8 cellular contexts compared by ENCODE assay signal in the genomic region with DNA sequence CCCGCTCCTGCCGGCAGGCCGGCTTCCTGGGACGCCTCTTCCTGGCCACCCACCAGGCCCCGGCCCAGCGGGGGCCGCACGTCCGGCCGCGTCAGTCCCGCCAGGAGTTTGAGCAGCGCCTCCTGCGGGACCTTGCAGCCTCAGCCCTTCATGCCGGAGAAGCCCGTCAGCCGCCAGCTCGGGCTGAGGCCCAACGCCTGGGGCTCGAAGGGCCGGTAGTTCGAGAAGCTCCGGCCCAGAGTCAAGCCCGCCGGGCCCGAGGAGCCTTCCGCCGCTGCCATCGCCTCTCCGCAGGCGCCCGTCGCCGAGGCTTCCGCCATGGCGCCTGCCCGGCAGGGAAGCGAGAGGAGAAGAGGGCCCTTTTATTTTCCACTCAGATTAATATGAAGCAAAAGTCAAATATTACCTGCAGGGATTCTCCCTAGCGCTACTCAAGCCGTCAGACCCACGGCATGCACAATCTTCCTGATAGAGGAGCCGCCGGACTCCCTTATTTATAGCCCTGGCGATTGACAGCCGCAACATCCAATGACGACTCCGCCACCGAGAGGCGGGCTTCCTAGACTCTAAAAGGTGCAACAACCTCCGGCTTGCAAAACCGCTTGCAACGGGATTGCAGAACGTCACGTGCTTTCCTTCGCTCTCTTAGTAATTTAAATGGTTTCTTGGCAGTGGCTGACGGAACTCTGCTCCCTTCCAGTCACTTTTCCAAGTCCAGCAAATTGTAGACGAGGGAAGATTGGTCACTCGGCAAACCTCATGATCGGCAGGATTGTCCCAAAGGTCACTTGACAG. TPM values are rescaled to one million over a fixed set of nuclear protein-coding genes. Genes with fewer than 3 reads are reported as not detected.
DNase-seq lines count a peak whose midpoint lies in the region; ATAC-seq lines count a peak whose summit lies in the region.

A gene with protein sequence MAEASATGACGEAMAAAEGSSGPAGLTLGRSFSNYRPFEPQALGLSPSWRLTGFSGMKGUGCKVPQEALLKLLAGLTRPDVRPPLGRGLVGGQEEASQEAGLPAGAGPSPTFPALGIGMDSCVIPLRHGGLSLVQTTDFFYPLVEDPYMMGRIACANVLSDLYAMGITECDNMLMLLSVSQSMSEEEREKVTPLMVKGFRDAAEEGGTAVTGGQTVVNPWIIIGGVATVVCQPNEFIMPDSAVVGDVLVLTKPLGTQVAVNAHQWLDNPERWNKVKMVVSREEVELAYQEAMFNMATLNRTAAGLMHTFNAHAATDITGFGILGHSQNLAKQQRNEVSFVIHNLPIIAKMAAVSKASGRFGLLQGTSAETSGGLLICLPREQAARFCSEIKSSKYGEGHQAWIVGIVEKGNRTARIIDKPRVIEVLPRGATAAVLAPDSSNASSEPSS (minus strand): TSS at position 467 of the 795 bp plus-strand sequence. CDS start 147 bp downstream, at position 320.

- H3K4me3 Mint-ChIP-seq in CD4-positive, alpha-beta memory T cell, result peak within 1 kb of the TSS; percentile 89 to 98 (median 96)

- POLR2A ChIA-PET in CD4-positive, alpha-beta memory T cell (lab: Charles Lee; ENCODE audit: partially characterized antibody), result interaction anchor here (0.7 to 29.5 kb wide), 16 partner anchors 11 to 330 kb away, joined by 3 to 1162 read pairs (median 4); a partner anchor contains a TSS

- no peaks in the 10 kb centered on the region for H3K27me3 ChIP-seq in CD4-positive, alpha-beta memory T cell (ENCODE audit: insufficient read depth, low read length)
- no peaks in the 10 kb centered on the region for H3K27me3 ChIP-seq in effector memory CD4-positive, alpha-beta T cell (replicated peaks; ENCODE audit: control insufficient read depth, insufficient read depth, low read length, poor library complexity, severe bottlenecking)

- peak within 1 kb of the TSS; percentile 87 to 98 (median 96) for H3K27ac Mint-ChIP-seq in CD4-positive, alpha-beta memory T cell

- intact Hi-C loops in CD4-positive, alpha-beta memory T cell (cut with micrococcal nuclease), result loop anchor here (1.0 to 2.0 kb wide), 5 partner anchors 15 to 213 kb away; a partner anchor contains a TSS

- peak within 1 kb of the TSS; percentile 92 to 94 for H3K4me3 ChIP-seq in CD4-positive, alpha-beta memory T cell (ENCODE audit: low read length in 2 of 2)
- peak within 1 kb of the TSS; percentile 94 for H3K4me3 ChIP-seq in effector memory CD4-positive, alpha-beta T cell (ENCODE audit: insufficient read depth, low read depth, low read length, poor library complexity, severe bottlenecking)

- H3K9me3 ChIP-seq in CD4-positive, alpha-beta memory T cell (ENCODE audit: control insufficient read depth in 1 of 2, low read length in 2 of 2), result no peaks in the 10 kb centered on the region
- no peaks in the 10 kb centered on the region for H3K9me3 ChIP-seq in effector memory CD4-positive, alpha-beta T cell (ENCODE audit: control insufficient read depth, low read length)

- ATAC-seq in GM19438 (IDR thresholded peaks at IDR 0.05; ENCODE audit: low read depth, unreplicated experiment), result peak; percentile 81

- no peaks in the 10 kb centered on the region for H3K9me3 Mint-ChIP-seq in CD4-positive, alpha-beta memory T cell

- H3K36me3 Mint-ChIP-seq in CD4-positive, alpha-beta memory T cell, result peaks cover 15 to 16% of the 10 kb centered on the region in 2 donors

- no peaks in the 10 kb centered on the region for H3K27me3 Mint-ChIP-seq in CD4-positive, alpha-beta memory T cell

- peaks cover 42% of the 10 kb centered on the region for H3K4me1 ChIP-seq in CD4-positive, alpha-beta memory T cell (ENCODE audit: insufficient read depth, low read length)
- H3K4me1 ChIP-seq in effector memory CD4-positive, alpha-beta T cell (ENCODE audit: control insufficient read depth, insufficient read depth, low read length, poor library complexity, severe bottlenecking), result peaks cover 24% of the 10 kb centered on the region

- H3K4me1 Mint-ChIP-seq in CD4-positive, alpha-beta memory T cell, result peaks cover 24 to 44% (median 36%) of the 10 kb centered on the region in 4 donors

- no peaks in the 10 kb centered on the region for H3K36me3 ChIP-seq in CD4-positive, alpha-beta memory T cell (ENCODE audit: insufficient read depth, low read length)
- peaks cover 4% of the 10 kb centered on the region for H3K36me3 ChIP-seq in effector memory CD4-positive, alpha-beta T cell (ENCODE audit: control insufficient read depth, insufficient read depth, low read length)

- peak within 1 kb of the TSS; percentile 96 for H3K27ac ChIP-seq in CD4-positive, alpha-beta memory T cell (ENCODE audit: low read depth, low read length)
- H3K27ac ChIP-seq in effector memory CD4-positive, alpha-beta T cell (ENCODE audit: insufficient read depth, low read length, poor library complexity, severe bottlenecking), result peak within 1 kb of the TSS; percentile 88

- peak; percentile 93 to 98 (median 94) for DNase-seq in CD4-positive, alpha-beta memory T cell
- DNase-seq in HS-5 (ENCODE audit: low read depth), result peak; percentile 95
- peak; percentile 59 for DNase-seq in NK-92 (lab: John Stamatoyannopoulos, UW; ENCODE audit: unreplicated experiment)
- DNase-seq in activated CD8-positive, alpha-beta memory T cell treated with anti-CD3 and anti-CD28 coated beads for 24 hours, result peak; percentile 99
- DNase-seq in effector memory CD4-positive, alpha-beta T cell, result peak; percentile 84 to 94 (median 92)
- peak; percentile 98 for DNase-seq in medulla oblongata (ENCODE audit: extremely low spot score)
- peak; percentile 90 for DNase-seq in stimulated activated CD8-positive, alpha-beta memory T cell treated with anti-CD3 and anti-CD28 coated beads, Interleukin-12 subunit alpha, Interleukin-12 subunit beta, amount 100 ng/mL, for 1 hour (ENCODE audit: low read depth)

- CTCF ChIA-PET in CD4-positive, alpha-beta memory T cell (lab: Charles Lee; ENCODE audit: partially characterized antibody), result interaction anchor here (0.6 to 7.7 kb wide), 10 partner anchors 10 to 112 kb away, joined by 3 to 143 read pairs (median 4); a partner anchor contains a TSS

RNA-seq across cellular contexts. Expression of the gene that starts here (rescaled TPM):
- total RNA-seq in CD4-positive, alpha-beta memory T cell, result 10 to 100 TPM; 42.0 to 44.4 TPM
- 10 to 100 TPM; 56.4 to 65.9 TPM for polyA plus RNA-seq in CD4-positive, alpha-beta memory T cell

Comparison
In these comparisons a context has a peak if more than half of its experiments do, and no peak if none do; other contexts are left out.
1. Peak in every context shown above with its lines: DNase-seq, ATAC-seq, H3K4me3 ChIP-seq and H3K27ac ChIP-seq.